Comparison of ENCODE assay signal across 16 cellular contexts in the genomic region with DNA sequence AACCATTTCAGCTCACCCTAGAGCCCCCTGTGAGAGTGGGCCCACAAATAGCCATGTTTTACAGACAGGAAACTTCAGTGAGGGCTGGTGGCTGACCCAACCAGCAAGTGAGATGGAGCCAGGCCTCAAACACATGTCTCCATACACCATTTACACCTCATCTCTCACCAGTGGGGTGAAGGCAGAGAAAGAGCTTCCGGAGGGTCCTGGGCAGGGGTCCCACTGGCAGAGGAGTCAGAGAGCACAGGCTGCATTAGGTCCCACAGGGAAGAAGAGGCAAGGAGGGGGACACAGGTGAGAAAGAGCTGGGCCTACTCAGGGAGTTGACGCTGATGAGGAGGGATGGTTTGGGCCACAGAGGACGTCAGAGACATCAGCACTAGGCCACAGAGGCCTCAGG.
"Had no signal": no experiment of that assay in that cellular context is flagged by ENCODE, and none has a peak within 500 bp of the region (broad histone marks: within the 10 kb centered on the region; RNA-seq: fewer than 3 reads in every experiment).

No MANE protein-coding gene starts in this region.

- H3K27ac ChIP-seq: esophagus squamous epithelium, thoracic aorta, VCaP had no signal

- DNase-seq: activated CD4-positive, alpha-beta T cell treated with anti-CD3 and anti-CD28 coated beads for 48 hours; activated CD8-positive, alpha-beta T cell treated with anti-CD3 and anti-CD28 coated beads, Interleukin-2, amount 10 ng/mL, durations not matched to agents 7 days and 5 days; amniotic stem cell; esophagus squamous epithelium; foreskin fibroblast; glutamatergic neuron; left colon; mammary epithelial cell; natural killer cell; occipital lobe; stimulated activated CD4-positive, alpha-beta T cell treated with anti-CD3 and anti-CD28 coated beads, Interleukin-2, amount 100 ng/mL, for 48 hours; T1000 had no signal

- H3K27me3 ChIP-seq: esophagus squamous epithelium had no signal

- H3K4me1 ChIP-seq: esophagus squamous epithelium had no signal

- H3K36me3 ChIP-seq: esophagus squamous epithelium, thoracic aorta had no signal

- ATAC-seq: activated CD8-positive, alpha-beta T cell treated with anti-CD3 and anti-CD28 coated beads, Interleukin-2, amount 10 ng/mL, durations not matched to agents 7 days and 5 days; activated naive CD4-positive, alpha-beta T cell treated with anti-CD3 and anti-CD28 coated beads, Interleukin-2, amount 50 U/mL, for 72 hours; left colon; natural killer cell; T-cell had no signal

- H3K4me3 ChIP-seq: esophagus squamous epithelium, thoracic aorta had no signal
